In the genomic region with DNA sequence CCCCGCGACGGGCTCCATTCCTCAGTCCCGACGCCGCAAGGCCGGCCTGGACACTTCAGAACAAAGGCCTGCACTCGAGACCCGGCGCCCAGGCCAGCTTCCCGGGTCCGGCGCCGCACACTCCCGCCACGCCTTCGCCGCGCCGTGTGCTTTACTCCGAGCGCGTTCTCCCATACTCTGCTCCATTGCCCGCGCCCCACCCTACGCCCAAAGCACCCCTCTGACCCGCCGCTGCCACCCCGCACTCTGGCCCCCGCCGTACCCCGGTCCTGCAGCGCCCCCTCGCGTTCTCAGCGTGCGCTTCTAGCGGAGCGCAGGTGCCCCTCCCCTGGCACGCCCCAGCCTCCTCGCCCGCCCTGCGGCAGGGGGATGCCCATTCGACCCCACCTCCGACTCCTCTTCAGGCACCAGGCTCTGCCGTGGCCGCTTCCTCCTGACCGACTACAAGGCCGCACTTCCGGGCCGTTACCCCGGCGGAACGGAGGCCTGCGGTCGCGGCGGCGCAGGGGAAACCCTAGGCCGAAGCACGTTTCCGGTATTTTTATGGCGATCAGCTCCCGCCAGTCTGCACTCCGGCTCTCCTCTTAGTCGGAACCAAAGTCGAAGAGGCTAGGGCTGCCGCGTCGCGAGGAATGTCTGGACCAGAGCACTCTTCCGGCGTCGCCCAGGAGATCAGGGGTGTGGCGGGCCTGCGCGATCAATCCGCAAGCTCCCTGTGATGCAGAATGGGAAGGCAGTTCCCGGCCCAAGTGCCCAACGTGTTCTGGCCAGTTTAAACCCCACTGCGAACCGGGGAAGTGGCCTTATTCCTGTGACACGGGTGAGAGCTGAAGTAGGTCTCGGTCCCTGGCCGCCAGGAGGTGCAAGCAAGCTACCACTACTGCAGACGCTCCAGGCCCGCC, we compare ENCODE assay signal across 8 cellular contexts. TPM values are rescaled to one million over a fixed set of nuclear protein-coding genes. Genes with fewer than 3 reads are reported as not detected.
A peak's percentile ranks its signal among the peaks of the same experiment; 100 is the strongest.
DNase-seq lines count a peak whose midpoint lies in the region; ATAC-seq and TF ChIP-seq lines count a peak whose summit lies in the region.

A gene (minus strand): TSS at position 456 of the 902 bp plus-strand sequence. CDS start 2,137 bp downstream, outside the sequence.

- ATAC-seq in effector memory CD8-positive, alpha-beta T cell (replicated peaks): peak; percentile 79
- peak; percentile 79 for ATAC-seq in memory B cell (ENCODE audit: low read depth)

- CTCF ChIA-PET in activated CD8-positive, alpha-beta memory T cell treated with anti-CD3 and anti-CD28 coated beads for 36 hours (lab: Charles Lee): interaction anchor here (0.5 to 5.3 kb wide), 32 partner anchors 11 to 299 kb away, joined by 3 to 42 read pairs (median 4); a partner anchor contains a TSS

- H3K27me3 Mint-ChIP-seq in effector memory CD8-positive, alpha-beta T cell: no peaks in the 10 kb centered on the region
- no peaks in the 10 kb centered on the region for H3K27me3 Mint-ChIP-seq in memory B cell

- H3K9me3 Mint-ChIP-seq in effector memory CD8-positive, alpha-beta T cell: no peaks in the 10 kb centered on the region
- no peaks in the 10 kb centered on the region for H3K9me3 Mint-ChIP-seq in memory B cell

- peak; percentile 79 for TF ChIP-seq CTCF in GM20000 (IDR thresholded peaks at IDR 0.05; ENCODE audit: extremely low read depth, missing control alignments)

- POLR2A ChIA-PET in activated CD8-positive, alpha-beta memory T cell treated with anti-CD3 and anti-CD28 coated beads for 36 hours (lab: Charles Lee): interaction anchor here (0.5 to 2.6 kb wide), 14 partner anchors 9 to 158 kb away, joined by 3 to 12 read pairs (median 5); a partner anchor contains a TSS

- peak within 1 kb of the TSS; percentile 97 to 99 for H3K4me3 Mint-ChIP-seq in effector memory CD8-positive, alpha-beta T cell
- peak within 1 kb of the TSS; percentile 95 for H3K4me3 Mint-ChIP-seq in memory B cell

- H3K4me1 Mint-ChIP-seq in effector memory CD8-positive, alpha-beta T cell (ENCODE audit: low read depth in 2 of 2): peaks cover 36 to 38% of the 10 kb centered on the region in 2 donors
- peaks cover 33% of the 10 kb centered on the region for H3K4me1 Mint-ChIP-seq in memory B cell

- peaks cover 32% of the 10 kb centered on the region for H3K36me3 Mint-ChIP-seq in effector memory CD8-positive, alpha-beta T cell (ENCODE audit: insufficient read depth)
- H3K36me3 Mint-ChIP-seq in memory B cell: peaks cover 14% of the 10 kb centered on the region

- DNase-seq in COR-L47 (lab: John Stamatoyannopoulos, UW) (peak; percentile 96), GM20000 (ENCODE audit: low spot score) (peak; percentile 91), HT-29 (ENCODE audit: low spot score) (peak; percentile 99), memory B cell (ENCODE audit: low spot score in 2 of 2) (peak; percentile 90 to 91)
- DNase-seq in NK-92 treated with Interleukin-12 subunit alpha and Interleukin-12 subunit beta, amount 100 ng/mL, for 24 hours (lab: John Stamatoyannopoulos, UW): peak; percentile 91
- DNase-seq in effector memory CD8-positive, alpha-beta T cell: peak; percentile 84 to 91 (median 90)
- peak; percentile 73 for DNase-seq in stimulated activated CD8-positive, alpha-beta memory T cell treated with anti-CD3 and anti-CD28 coated beads, Interleukin-12 subunit alpha, Interleukin-12 subunit beta, amount 100 ng/mL, for 24 hours (ENCODE audit: extremely low read depth)

- peak within 1 kb of the TSS; percentile 99 for H3K27ac Mint-ChIP-seq in effector memory CD8-positive, alpha-beta T cell
- peak within 1 kb of the TSS; percentile 98 for H3K27ac Mint-ChIP-seq in memory B cell

RNA-seq across cellular contexts. Expression of the gene that starts here (rescaled TPM):
- 25.6 and 27.4 TPM in 2 replicates for total RNA-seq in HT-29 (2014; rRNA removed; shearing (Covaris generic))
- total RNA-seq in activated CD8-positive, alpha-beta memory T cell treated with anti-CD3 and anti-CD28 coated beads for 36 hours: 10 to 100 TPM; 13.8 to 15.2 TPM

Comparison
In these comparisons a context has a peak if more than half of its experiments do, and no peak if none do; other contexts are left out.
1. Peak in every context shown above with its lines: DNase-seq and ATAC-seq.